Comparison of ENCODE assay signal across 8 cellular contexts in the genomic region with DNA sequence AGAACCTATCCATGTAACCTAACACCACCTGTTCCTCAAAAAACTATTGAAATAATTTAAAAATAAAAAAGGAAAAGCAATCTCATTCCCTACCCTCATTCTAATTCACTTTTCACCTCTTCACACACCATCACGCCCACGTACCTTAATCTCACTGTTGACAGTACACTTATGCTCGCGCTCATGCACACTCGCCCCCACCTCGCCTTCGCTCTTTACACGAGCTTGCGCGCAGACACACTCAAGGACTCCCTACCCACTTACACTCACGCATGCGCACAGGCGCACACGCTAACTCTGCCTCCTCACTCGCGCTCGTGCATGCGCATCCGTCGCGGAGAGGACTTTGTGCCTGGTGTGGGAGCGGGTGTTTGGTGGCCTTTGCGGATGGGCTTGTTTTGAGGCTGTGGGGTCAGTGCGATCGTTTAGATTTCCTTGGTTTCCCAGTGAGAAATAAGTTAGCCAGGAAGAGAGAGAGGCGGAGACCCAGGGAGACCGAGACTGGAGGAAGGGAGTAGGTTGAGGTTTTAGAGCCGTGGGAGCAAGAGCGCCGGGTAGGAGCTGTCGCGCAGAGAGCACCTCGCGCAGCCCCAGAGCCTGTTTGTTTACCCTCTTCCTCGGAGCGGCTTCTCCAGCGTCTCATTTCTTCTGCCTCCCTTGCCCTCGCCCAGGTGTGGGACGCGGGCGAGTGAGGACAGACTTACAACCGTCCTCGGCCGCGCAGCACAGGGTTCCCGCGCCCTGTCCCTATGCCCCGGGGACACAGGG. TPM values are rescaled to one million over a fixed set of nuclear protein-coding genes. Genes with fewer than 3 reads are reported as not detected.
DNase-seq lines count a peak whose midpoint lies in the region; ATAC-seq and TF ChIP-seq lines count a peak whose summit lies in the region.

No MANE protein-coding gene starts in this region.

- H3K27me3 ChIP-seq in HL-60 (ENCODE audit: insufficient read depth, poor library complexity, severe bottlenecking): peaks cover 45% of the 10 kb centered on the region

- H3K9me3 Mint-ChIP-seq in activated T-helper 17 cell treated with anti-CD3 and anti-CD28 coated beads, Interleukin-2, amount 50 U/mL, for 72 hours: peaks cover 4% of the 10 kb centered on the region
- no peaks in the 10 kb centered on the region for H3K9me3 Mint-ChIP-seq in nephron progenitor cell
- H3K9me3 Mint-ChIP-seq in stimulated activated naive CD8-positive, alpha-beta T cell treated with anti-CD3 and anti-CD28 coated beads, Interleukin-15, Interleukin-2, amounts not matched to agents 100 ng/mL and 50 ng/mL, for 24 hours: no peaks in the 10 kb centered on the region

- TF ChIP-seq CTCF in HL-60 (IDR thresholded peaks at IDR 0.05; ENCODE audit: insufficient read depth, low read length) (no peak), OCI-LY7 (conservative IDR thresholded peaks at IDR 0.05; ENCODE audit: low read length) (no peak), fibroblast of the aortic adventitia (IDR thresholded peaks at IDR 0.05; ENCODE audit: insufficient read depth, low read length) (no peak), nephron progenitor cell (IDR thresholded peaks at IDR 0.05) (no peak)

- H3K36me3 Mint-ChIP-seq in activated T-helper 17 cell treated with anti-CD3 and anti-CD28 coated beads, Interleukin-2, amount 50 U/mL, for 72 hours (ENCODE audit: low read depth): peaks cover 5% of the 10 kb centered on the region
- H3K36me3 Mint-ChIP-seq in nephron progenitor cell (ENCODE audit: low read depth): no peaks in the 10 kb centered on the region
- no peaks in the 10 kb centered on the region for H3K36me3 Mint-ChIP-seq in stimulated activated naive CD8-positive, alpha-beta T cell treated with anti-CD3 and anti-CD28 coated beads, Interleukin-15, Interleukin-2, amounts not matched to agents 100 ng/mL and 50 ng/mL, for 24 hours (ENCODE audit: low read depth)

- no TSS peak for BruUV-seq in OCI-LY7 (replicated peaks; lab: Mats Ljungman, UMichigan)

- peaks cover 58% of the 10 kb centered on the region for H3K27me3 Mint-ChIP-seq in activated T-helper 17 cell treated with anti-CD3 and anti-CD28 coated beads, Interleukin-2, amount 50 U/mL, for 72 hours
- peaks cover 73% of the 10 kb centered on the region for H3K27me3 Mint-ChIP-seq in nephron progenitor cell (ENCODE audit: low read depth, poor library complexity)
- peaks cover 74% of the 10 kb centered on the region for H3K27me3 Mint-ChIP-seq in stimulated activated naive CD8-positive, alpha-beta T cell treated with anti-CD3 and anti-CD28 coated beads, Interleukin-15, Interleukin-2, amounts not matched to agents 100 ng/mL and 50 ng/mL, for 24 hours

- no peaks in the 10 kb centered on the region for H3K9me2 ChIP-seq in OCI-LY7 (ENCODE audit: insufficient read depth, low read length)

- H3K27ac ChIP-seq in HL-60 (replicated peaks) (no peak overlapping the region), OCI-LY7 (ENCODE audit: low read depth, low read length, poor library complexity, severe bottlenecking) (no peak overlapping the region)

- no peaks in the 10 kb centered on the region for H3K9me3 ChIP-seq in OCI-LY7 (ENCODE audit: low read length)

- no peaks in the 10 kb centered on the region for H3K79me2 ChIP-seq in OCI-LY7 (ENCODE audit: insufficient read depth, low read depth, low read length)

- peak overlapping the region; percentile 87 for H3K4me3 Mint-ChIP-seq in activated T-helper 17 cell treated with anti-CD3 and anti-CD28 coated beads, Interleukin-2, amount 50 U/mL, for 72 hours
- peak overlapping the region; percentile 88 for H3K4me3 Mint-ChIP-seq in nephron progenitor cell
- H3K4me3 Mint-ChIP-seq in stimulated activated naive CD8-positive, alpha-beta T cell treated with anti-CD3 and anti-CD28 coated beads, Interleukin-15, Interleukin-2, amounts not matched to agents 100 ng/mL and 50 ng/mL, for 24 hours: peak overlapping the region; percentile 86

- no peaks in the 10 kb centered on the region for H3K36me3 ChIP-seq in OCI-LY7 (ENCODE audit: insufficient read depth, low read length)

- peak overlapping the region; percentile 82 for H3K4me2 ChIP-seq in OCI-LY7 (ENCODE audit: low read length)

- CTCF ChIA-PET in OCI-LY7 (lab: Charles Lee; ENCODE audit: unreplicated experiment): interaction anchor here (1.0 kb wide), 1 partner anchor 24 kb away, joined by 3 read pairs; no protein-coding TSS in a partner anchor

- no peaks in the 10 kb centered on the region for H4K20me1 ChIP-seq in OCI-LY7 (ENCODE audit: insufficient read depth, low read length)

- DNase-seq in C1 segment of cervical spinal cord (lab: John Stamatoyannopoulos, UW): peak in 13 of 14 donors; percentile 8 to 67 (median 41)
- peak; percentile 60 to 61 for DNase-seq in HL-60 (ENCODE audit: low read depth in 1 of 2, low spot score in 1 of 2)
- peak; percentile 84 for DNase-seq in OCI-LY7 (ENCODE audit: low spot score)
- peak; percentile 82 for DNase-seq in fibroblast of the aortic adventitia (ENCODE audit: low read depth)
- peak; percentile 77 for DNase-seq in nephron progenitor cell

- H2AFZ ChIP-seq in OCI-LY7 (ENCODE audit: low read length): peak overlapping the region; percentile 91

- peak overlapping the region; percentile 81 for H3K27ac Mint-ChIP-seq in activated T-helper 17 cell treated with anti-CD3 and anti-CD28 coated beads, Interleukin-2, amount 50 U/mL, for 72 hours
- H3K27ac Mint-ChIP-seq in nephron progenitor cell: no peak overlapping the region
- H3K27ac Mint-ChIP-seq in stimulated activated naive CD8-positive, alpha-beta T cell treated with anti-CD3 and anti-CD28 coated beads, Interleukin-15, Interleukin-2, amounts not matched to agents 100 ng/mL and 50 ng/mL, for 24 hours: peak overlapping the region; percentile 8

- H3K4me1 ChIP-seq in OCI-LY7 (ENCODE audit: insufficient read depth, low read length, poor library complexity, severe bottlenecking): peaks cover 28% of the 10 kb centered on the region

- intact Hi-C loops in OCI-LY7 (cut with micrococcal nuclease; ENCODE audit: unreplicated experiment): no loop called here

- peak; percentile 73 for ATAC-seq in GM19351 (IDR thresholded peaks at IDR 0.05; ENCODE audit: unreplicated experiment)
- peak; percentile 94 for ATAC-seq in activated T-helper 17 cell treated with anti-CD3 and anti-CD28 coated beads, Interleukin-2, amount 50 U/mL, for 72 hours (replicated peaks)

- POLR2A ChIA-PET in OCI-LY7 (lab: Charles Lee): interaction anchor here (1.3 kb wide), 1 partner anchor 19 kb away, joined by 4 read pairs; no protein-coding TSS in a partner anchor

- H3K4me1 Mint-ChIP-seq in activated T-helper 17 cell treated with anti-CD3 and anti-CD28 coated beads, Interleukin-2, amount 50 U/mL, for 72 hours: peaks cover 16% of the 10 kb centered on the region
- peaks cover 38% of the 10 kb centered on the region for H3K4me1 Mint-ChIP-seq in nephron progenitor cell
- peaks cover 40% of the 10 kb centered on the region for H3K4me1 Mint-ChIP-seq in stimulated activated naive CD8-positive, alpha-beta T cell treated with anti-CD3 and anti-CD28 coated beads, Interleukin-15, Interleukin-2, amounts not matched to agents 100 ng/mL and 50 ng/mL, for 24 hours (ENCODE audit: low read depth)

- H3K4me3 ChIP-seq in HL-60 (replicated peaks; ENCODE audit: insufficient read depth, low read length) (peak overlapping the region; percentile 45), OCI-LY7 (ENCODE audit: low read depth, low read length, poor library complexity, severe bottlenecking) (peak overlapping the region; percentile 63), fibroblast of the aortic adventitia (ENCODE audit: low read depth, low read length) (peak overlapping the region; percentile 66)

RNA-seq across cellular contexts. Expression of a gene that starts 8.1 kb away (rescaled TPM):
- not detected in 2 replicates for total RNA-seq in OCI-LY7 (2014; rRNA removed; shearing (Covaris generic))
- total RNA-seq in OCI-LY7 (2022): not detected in 2 replicates
- total RNA-seq in activated T-helper 17 cell treated with anti-CD3 and anti-CD28 coated beads, Interleukin-2, amount 50 U/mL, for 72 hours: not detected
- not detected in 2 replicates for total RNA-seq in fibroblast of the aortic adventitia (ENCODE audit: low replicate concordance)

RNA-seq across cellular contexts. Expression of a gene that starts 27.4 kb away (rescaled TPM):
- total RNA-seq in OCI-LY7 (2014; rRNA removed; shearing (Covaris generic)): 38.6 and 45.0 TPM in 2 replicates
- total RNA-seq in OCI-LY7 (2022) (28.9 and 30.4 TPM in 2 replicates), fibroblast of the aortic adventitia (ENCODE audit: low replicate concordance) (39.2 and 88.4 TPM in 2 replicates)
- total RNA-seq in activated T-helper 17 cell treated with anti-CD3 and anti-CD28 coated beads, Interleukin-2, amount 50 U/mL, for 72 hours: 10 to 100 TPM; 12.8 to 21.8 TPM
